In the genomic region with DNA sequence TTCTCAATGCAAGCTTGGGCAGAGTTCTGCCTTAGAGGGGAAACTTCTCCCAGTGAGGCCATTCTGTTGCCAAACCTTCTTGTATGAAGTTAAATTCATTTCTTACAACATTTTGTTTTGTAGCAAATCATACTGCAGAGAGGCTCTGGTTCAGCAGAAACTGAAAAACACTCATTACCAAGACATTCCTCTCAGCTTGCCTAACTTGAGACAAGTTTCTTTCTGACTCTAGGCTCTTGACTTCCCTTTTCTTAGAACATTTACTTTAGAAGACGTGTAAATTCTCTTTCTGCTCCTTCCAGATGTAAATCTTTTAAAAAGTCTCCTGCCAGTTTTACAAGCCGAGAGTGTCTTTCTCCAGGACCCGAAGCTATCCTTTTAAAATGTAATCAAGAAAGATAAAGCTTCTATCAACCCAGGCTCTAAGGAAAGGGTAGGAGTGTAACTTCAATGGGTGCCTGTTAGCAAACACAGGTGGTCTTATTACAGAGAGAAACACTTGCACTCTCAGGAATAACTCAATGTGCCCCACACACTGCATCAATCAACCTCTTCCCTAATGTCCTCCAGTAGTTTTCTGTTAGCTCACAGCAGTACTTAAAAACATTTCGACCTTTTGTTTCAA, we compare ENCODE assay signal across 18 cellular contexts.
DNase-seq lines count a peak whose midpoint lies in the region; ATAC-seq and TF ChIP-seq lines count a peak whose summit lies in the region.
"Had no signal": no experiment of that assay in that cellular context is flagged by ENCODE, and none has a peak within 500 bp of the region (broad histone marks: within the 10 kb centered on the region; RNA-seq: fewer than 3 reads in every experiment).

No MANE protein-coding gene starts in this region.

- no peak overlapping the region for H3K4me3 Mint-ChIP-seq in WTC11
- H3K4me3 Mint-ChIP-seq: activated naive CD4-positive, alpha-beta T cell treated with anti-CD3 and anti-CD28 coated beads, Interleukin-2, amount 10 ng/mL, durations not matched to agents 7 days and 5 days had no signal

- peak; percentile 56 for ATAC-seq in GM21515 (IDR thresholded peaks at IDR 0.05; ENCODE audit: unreplicated experiment)
- ATAC-seq in HG03159 (IDR thresholded peaks at IDR 0.05; ENCODE audit: unreplicated experiment), result peak; percentile 62
- ATAC-seq in WTC11, result 0 out of 2 replicates have a peak, but pooled peaks have one; percentile 34
- ATAC-seq in stimulated activated naive CD8-positive, alpha-beta T cell treated with anti-CD3 and anti-CD28 coated beads, Interleukin-15, Interleukin-2, amounts not matched to agents 100 U/mL and 50 U/mL, for 24 hours, result no peak
- no peak for ATAC-seq in HG02840 (IDR thresholded peaks at IDR 0.05; ENCODE audit: low FRiP score, unreplicated experiment)
- ATAC-seq: HCT116, right cardiac atrium had no signal

- POLR2A ChIA-PET in WTC11 (lab: Charles Lee), result no interaction called here

- peak; percentile 8 for DNase-seq in GM13977 (ENCODE audit: low spot score)
- no peak for DNase-seq in WTC11 (ENCODE audit: low spot score)
- DNase-seq in middle frontal gyrus (ENCODE audit: extremely low spot score, low spot score), result no peak
- DNase-seq in stimulated activated CD4-positive, alpha-beta T cell treated with anti-CD3 and anti-CD28 coated beads, Interleukin-4, amount 100 ng/mL, for 4 hours, result no peak
- DNase-seq in stimulated activated naive CD8-positive, alpha-beta T cell treated with anti-CD3 and anti-CD28 coated beads, Interleukin-15, Interleukin-2, amounts not matched to agents 100 U/mL and 50 U/mL, for 24 hours, result no peak
- DNase-seq: activated naive CD4-positive, alpha-beta T cell treated with anti-CD3 and anti-CD28 coated beads, Interleukin-2, amount 10 ng/mL, durations not matched to agents 7 days and 5 days; activated T-cell treated with anti-CD3 and anti-CD28 coated beads for 4 hours; C1 segment of cervical spinal cord; NCI-H1105 treated with DMSO at 0.1 percent for 48 hours; NCI-H82; right cardiac atrium; RPMI8226; SW 1271; uterus had no signal

- 0 out of 2 replicates have a peak overlapping the region, but pooled peaks have one; percentile 9 for H3K27ac Mint-ChIP-seq in WTC11
- H3K27ac Mint-ChIP-seq: activated naive CD4-positive, alpha-beta T cell treated with anti-CD3 and anti-CD28 coated beads, Interleukin-2, amount 10 ng/mL, durations not matched to agents 7 days and 5 days had no signal

- H3K36me3 Mint-ChIP-seq in WTC11, result peaks cover 4% of the 10 kb centered on the region; the same call in 1 of the 2 replicates
- H3K36me3 Mint-ChIP-seq: activated naive CD4-positive, alpha-beta T cell treated with anti-CD3 and anti-CD28 coated beads, Interleukin-2, amount 10 ng/mL, durations not matched to agents 7 days and 5 days had no signal

- peaks cover 16% of the 10 kb centered on the region for H3K4me1 Mint-ChIP-seq in WTC11
- H3K4me1 Mint-ChIP-seq: activated naive CD4-positive, alpha-beta T cell treated with anti-CD3 and anti-CD28 coated beads, Interleukin-2, amount 10 ng/mL, durations not matched to agents 7 days and 5 days had no signal

- peaks cover 15% of the 10 kb centered on the region for H3K9me3 Mint-ChIP-seq in WTC11

- CTCF ChIA-PET in WTC11 (lab: Charles Lee), result interaction anchor here (1.0 to 1.5 kb wide), 2 partner anchors 21 to 79 kb away, joined by 3 read pairs; no protein-coding TSS in a partner anchor

- in situ Hi-C loops in GM13977 (cut with MboI; ENCODE audit: low pct_unique_long_range_greater_than_20kb, low sequenced_read_pairs, unreplicated experiment), result no loop called here

- no peaks in the 10 kb centered on the region for H3K27me3 Mint-ChIP-seq in WTC11 (ENCODE audit: low read depth)
- H3K27me3 Mint-ChIP-seq: activated naive CD4-positive, alpha-beta T cell treated with anti-CD3 and anti-CD28 coated beads, Interleukin-2, amount 10 ng/mL, durations not matched to agents 7 days and 5 days had no signal

- TF ChIP-seq CTCF in GM13977 (IDR thresholded peaks at IDR 0.05; ENCODE audit: extremely low read depth, insufficient read depth, missing control alignments) (no peak), WTC11 (IDR thresholded peaks at IDR 0.05) (no peak)

TF ChIP-seq in WTC11, 78 proteins besides CTCF, POLR2A, EP300 and RAD21:
- TF ChIP-seq, protein P1, sequence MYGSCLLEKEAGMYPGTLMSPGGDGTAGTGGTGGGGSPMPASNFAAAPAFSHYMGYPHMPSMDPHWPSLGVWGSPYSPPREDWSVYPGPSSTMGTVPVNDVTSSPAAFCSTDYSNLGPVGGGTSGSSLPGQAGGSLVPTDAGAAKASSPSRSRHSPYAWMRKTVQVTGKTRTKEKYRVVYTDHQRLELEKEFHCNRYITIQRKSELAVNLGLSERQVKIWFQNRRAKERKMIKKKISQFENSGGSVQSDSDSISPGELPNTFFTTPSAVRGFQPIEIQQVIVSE (CRISPR knock-in tag; IDR thresholded peaks at IDR 0.05; ENCODE audit: borderline replicate concordance), result no peak
- TF ChIP-seq, protein P2, sequence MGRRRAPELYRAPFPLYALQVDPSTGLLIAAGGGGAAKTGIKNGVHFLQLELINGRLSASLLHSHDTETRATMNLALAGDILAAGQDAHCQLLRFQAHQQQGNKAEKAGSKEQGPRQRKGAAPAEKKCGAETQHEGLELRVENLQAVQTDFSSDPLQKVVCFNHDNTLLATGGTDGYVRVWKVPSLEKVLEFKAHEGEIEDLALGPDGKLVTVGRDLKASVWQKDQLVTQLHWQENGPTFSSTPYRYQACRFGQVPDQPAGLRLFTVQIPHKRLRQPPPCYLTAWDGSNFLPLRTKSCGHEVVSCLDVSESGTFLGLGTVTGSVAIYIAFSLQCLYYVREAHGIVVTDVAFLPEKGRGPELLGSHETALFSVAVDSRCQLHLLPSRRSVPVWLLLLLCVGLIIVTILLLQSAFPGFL (CRISPR knock-in tag; IDR thresholded peaks at IDR 0.05; ENCODE audit: borderline replicate concordance), result no peak
- TF ChIP-seq, protein P3, sequence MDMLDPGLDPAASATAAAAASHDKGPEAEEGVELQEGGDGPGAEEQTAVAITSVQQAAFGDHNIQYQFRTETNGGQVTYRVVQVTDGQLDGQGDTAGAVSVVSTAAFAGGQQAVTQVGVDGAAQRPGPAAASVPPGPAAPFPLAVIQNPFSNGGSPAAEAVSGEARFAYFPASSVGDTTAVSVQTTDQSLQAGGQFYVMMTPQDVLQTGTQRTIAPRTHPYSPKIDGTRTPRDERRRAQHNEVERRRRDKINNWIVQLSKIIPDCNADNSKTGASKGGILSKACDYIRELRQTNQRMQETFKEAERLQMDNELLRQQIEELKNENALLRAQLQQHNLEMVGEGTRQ (CRISPR knock-in tag; IDR thresholded peaks at IDR 0.05), result no peak
- TF ChIP-seq ZNF263 (CRISPR knock-in tag; IDR thresholded peaks at IDR 0.05; ENCODE audit: low read depth) (no peak), NR2C2 (CRISPR knock-in tag; IDR thresholded peaks at IDR 0.05) (no peak), NFYB (CRISPR knock-in tag; conservative IDR thresholded peaks at IDR 0.05; ENCODE audit: low read depth) (no peak)
- TF ChIP-seq, protein P4, sequence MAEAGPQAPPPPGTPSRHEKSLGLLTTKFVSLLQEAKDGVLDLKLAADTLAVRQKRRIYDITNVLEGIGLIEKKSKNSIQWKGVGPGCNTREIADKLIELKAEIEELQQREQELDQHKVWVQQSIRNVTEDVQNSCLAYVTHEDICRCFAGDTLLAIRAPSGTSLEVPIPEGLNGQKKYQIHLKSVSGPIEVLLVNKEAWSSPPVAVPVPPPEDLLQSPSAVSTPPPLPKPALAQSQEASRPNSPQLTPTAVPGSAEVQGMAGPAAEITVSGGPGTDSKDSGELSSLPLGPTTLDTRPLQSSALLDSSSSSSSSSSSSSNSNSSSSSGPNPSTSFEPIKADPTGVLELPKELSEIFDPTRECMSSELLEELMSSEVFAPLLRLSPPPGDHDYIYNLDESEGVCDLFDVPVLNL (CRISPR knock-in tag; IDR thresholded peaks at IDR 0.05; ENCODE audit: borderline replicate concordance, low read depth), result no peak

Comparison
In these comparisons a context has a peak if more than half of its experiments do, and no peak if none do; other contexts are left out.
1. ATAC-seq: peak in GM21515 (single experiment), HG03159 (single experiment) and WTC11 (single experiment); none in stimulated activated naive CD8-positive, alpha-beta T cell treated with anti-CD3 and anti-CD28 coated beads, Interleukin-15, Interleukin-2, amounts not matched to agents 100 U/mL and 50 U/mL, for 24 hours (single experiment) and HG02840 (single experiment).